In the genomic region with DNA sequence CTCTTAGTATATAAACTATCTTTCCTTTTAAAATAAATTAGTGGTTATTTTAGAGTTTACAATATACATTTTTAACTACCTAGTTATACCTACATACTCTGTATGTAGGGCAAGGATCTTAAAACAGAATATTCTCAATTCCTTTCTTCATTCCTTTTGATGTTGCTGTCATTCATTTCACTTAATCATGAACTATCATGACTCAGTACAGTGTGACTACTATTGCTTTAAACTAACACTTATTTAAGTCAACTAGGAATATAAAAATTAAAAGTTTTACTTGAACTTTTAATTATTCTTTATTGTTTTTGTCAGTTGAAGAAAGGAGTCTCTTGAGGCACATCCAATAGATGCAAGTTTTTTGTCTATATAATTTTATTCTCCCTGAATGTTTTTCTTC, we compare ENCODE assay signal across 31 cellular contexts.
"Had no signal": no experiment of that assay in that cellular context is flagged by ENCODE, and none has a peak within 500 bp of the region (broad histone marks: within the 10 kb centered on the region; RNA-seq: fewer than 3 reads in every experiment).

No MANE protein-coding gene starts in this region.

- H3K9me3 ChIP-seq: adrenal gland, colonic mucosa, prostate gland, thyroid gland, vagina had no signal

- H3K27me3 Mint-ChIP-seq: activated naive CD8-positive, alpha-beta T cell treated with anti-CD3 and anti-CD28 coated beads for 36 hours; central memory CD8-positive, alpha-beta T cell; stimulated activated naive B cell treated with anti-CD40 and anti-IgM and Interleukin-4, amounts not matched to agents 10 μg/mL and 1 μg/mL and 100 μg/mL, for 72 hours had no signal

- H3K79me2 ChIP-seq: hepatocyte had no signal

- H3K4me2 ChIP-seq: smooth muscle cell had no signal

- H3K4me1 ChIP-seq: adrenal gland, colonic mucosa, gastroesophageal sphincter, prostate gland, right atrium auricular region, stomach, thyroid gland, upper lobe of left lung, vagina had no signal

- H3K36me3 Mint-ChIP-seq: activated naive CD8-positive, alpha-beta T cell treated with anti-CD3 and anti-CD28 coated beads for 36 hours; stimulated activated naive B cell treated with anti-CD40 and anti-IgM and Interleukin-4, amounts not matched to agents 10 μg/mL and 1 μg/mL and 100 μg/mL, for 72 hours had no signal

- FAIRE-seq: keratinocyte had no signal

- H2AFZ ChIP-seq: hepatocyte had no signal

- H3K4me3 Mint-ChIP-seq: activated naive CD4-positive, alpha-beta T cell treated with anti-CD3 and anti-CD28 coated beads for 36 hours; activated naive CD8-positive, alpha-beta T cell treated with anti-CD3 and anti-CD28 coated beads for 36 hours; central memory CD8-positive, alpha-beta T cell; nephron; stimulated activated naive B cell treated with anti-CD40 and anti-IgM and Interleukin-4, amounts not matched to agents 10 μg/mL and 1 μg/mL and 100 μg/mL, for 72 hours; T-helper 1 cell treated with Interleukin-12 subunit alpha and Interleukin-12 subunit beta and Interleukin-4 antibody, amounts not matched to agents 30 μg/mL and 1 μg/mL, for 36 hours had no signal

- H3K4me3 ChIP-seq: adrenal gland, colonic mucosa, dorsolateral prefrontal cortex, gastroesophageal sphincter, hepatocyte, prostate gland, right atrium auricular region, smooth muscle cell, stomach, thyroid gland, upper lobe of left lung, vagina had no signal

- H3K27me3 ChIP-seq: adrenal gland, colonic mucosa, dorsolateral prefrontal cortex, gastroesophageal sphincter, hepatocyte, right atrium auricular region, stomach, thyroid gland, upper lobe of left lung, vagina had no signal

- DNase-seq: activated CD4-positive, alpha-beta T cell treated with anti-CD3 and anti-CD28 coated beads for 4 hours; activated CD4-positive, alpha-beta T cell treated with anti-CD3 and anti-CD28 coated beads, Interleukin-2, amount 50 U/mL, for 4 hours; activated effector memory CD4-positive, alpha-beta T cell treated with anti-CD3 and anti-CD28 coated beads, Interleukin-2, amount 50 U/mL, for 16 hours; activated naive CD4-positive, alpha-beta T cell treated with anti-CD3 and anti-CD28 coated beads for 36 hours; activated naive CD8-positive, alpha-beta T cell treated with anti-CD3 and anti-CD28 coated beads for 36 hours; activated T-cell treated with anti-CD3 and anti-CD28 coated beads for 4 hours; adrenal gland; colonic mucosa; dorsolateral prefrontal cortex; effector memory CD4-positive, alpha-beta T cell; left colon; mammary epithelial cell; stimulated activated CD4-positive, alpha-beta T cell treated with anti-CD3 and anti-CD28 coated beads, Interleukin-1b, Interleukin-23, amount 100 ng/mL, for 48 hours; stimulated activated CD4-positive, alpha-beta T cell treated with anti-CD3 and anti-CD28 coated beads, Interleukin-4, amount 100 ng/mL, for 4 hours; stimulated activated CD8-positive, alpha-beta memory T cell treated with anti-CD3 and anti-CD28 coated beads, Interleukin-4, amount 100 ng/mL, for 48 hours; stimulated activated naive B cell treated with anti-CD40 and anti-IgM and Interleukin-4, amounts not matched to agents 10 μg/mL and 1 μg/mL and 100 μg/mL, for 72 hours; stomach; T-helper 9 cell; thyroid gland; upper lobe of left lung had no signal

- H3K4me1 Mint-ChIP-seq: activated naive CD8-positive, alpha-beta T cell treated with anti-CD3 and anti-CD28 coated beads for 36 hours; central memory CD8-positive, alpha-beta T cell; stimulated activated naive B cell treated with anti-CD40 and anti-IgM and Interleukin-4, amounts not matched to agents 10 μg/mL and 1 μg/mL and 100 μg/mL, for 72 hours had no signal

- H3K36me3 ChIP-seq: adrenal gland, colonic mucosa, gastroesophageal sphincter, prostate gland, right atrium auricular region, stomach, thyroid gland, upper lobe of left lung, vagina had no signal

- H3K27ac Mint-ChIP-seq: activated naive CD4-positive, alpha-beta T cell treated with anti-CD3 and anti-CD28 coated beads for 36 hours; activated naive CD8-positive, alpha-beta T cell treated with anti-CD3 and anti-CD28 coated beads for 36 hours; nephron; stimulated activated naive B cell treated with anti-CD40 and anti-IgM and Interleukin-4, amounts not matched to agents 10 μg/mL and 1 μg/mL and 100 μg/mL, for 72 hours; T-helper 1 cell treated with Interleukin-12 subunit alpha and Interleukin-12 subunit beta and Interleukin-4 antibody, amounts not matched to agents 30 μg/mL and 1 μg/mL, for 36 hours had no signal

- H3K27ac ChIP-seq: adrenal gland, colonic mucosa, dorsolateral prefrontal cortex, gastroesophageal sphincter, hepatocyte, prostate gland, right atrium auricular region, stomach, thyroid gland, upper lobe of left lung, vagina, VCaP had no signal
